ENCODE assay signal across 22 cellular contexts in genomic region chr6:170383466-170384075, GRCh38.
DNase-seq lines count a peak whose midpoint lies in the region; FAIRE-seq and TF ChIP-seq lines count a peak whose summit lies in the region.
"Had no signal": no experiment of that assay in that cellular context is flagged by ENCODE, and none has a peak within 500 bp of the region (broad histone marks: within the 10 kb centered on the region; RNA-seq: fewer than 3 reads in every experiment).

No MANE protein-coding gene starts in this region.

- peaks cover 8% of the 10 kb centered on the region for H3K4me1 Mint-ChIP-seq in activated naive CD4-positive, alpha-beta T cell treated with anti-CD3 and anti-CD28 coated beads, Interleukin-2, amount 50 U/mL, for 24 hours
- H3K4me1 Mint-ChIP-seq in brain (peaks cover 30% of the 10 kb centered on the region), nephron progenitor cell (peaks cover under 1% of the 10 kb centered on the region)

- H3K27me3 Mint-ChIP-seq in activated naive CD4-positive, alpha-beta T cell treated with anti-CD3 and anti-CD28 coated beads, Interleukin-2, amount 50 U/mL, for 24 hours: no peaks in the 10 kb centered on the region
- H3K27me3 Mint-ChIP-seq in brain (no peaks in the 10 kb centered on the region), nephron progenitor cell (ENCODE audit: low read depth, poor library complexity) (peaks cover 2% of the 10 kb centered on the region)
- H3K27me3 Mint-ChIP-seq: CD4-positive, alpha-beta T cell had no signal

- H3K4me3 Mint-ChIP-seq in activated naive CD4-positive, alpha-beta T cell treated with anti-CD3 and anti-CD28 coated beads, Interleukin-2, amount 50 U/mL, for 24 hours: no peak overlapping the region
- peak overlapping the region in 2 of 5 experiments; percentile 41 to 67 for H3K4me3 Mint-ChIP-seq in brain
- no peak overlapping the region for H3K4me3 Mint-ChIP-seq in nephron progenitor cell
- H3K4me3 Mint-ChIP-seq: CD4-positive, alpha-beta T cell; GM23338; H9 had no signal

- H3K9me3 Mint-ChIP-seq in activated naive CD4-positive, alpha-beta T cell treated with anti-CD3 and anti-CD28 coated beads, Interleukin-2, amount 50 U/mL, for 24 hours: no peaks in the 10 kb centered on the region
- no peaks in the 10 kb centered on the region for H3K9me3 Mint-ChIP-seq in brain
- H3K9me3 Mint-ChIP-seq in nephron progenitor cell: no peaks in the 10 kb centered on the region
- H3K9me3 Mint-ChIP-seq: CD4-positive, alpha-beta T cell; GM23338; H9 had no signal

- no peak for DNase-seq in activated naive CD4-positive, alpha-beta T cell treated with Interleukin-2 at 50 U/mL for 16 hours
- DNase-seq in nephron progenitor cell (no peak), GM19239 (ENCODE audit: insufficient read length, low spot score) (no peak), amygdala (lab: John Stamatoyannopoulos, UW) (no peak), NCI-H2081 treated with DMSO at 0.1 percent for 48 hours (lab: John Stamatoyannopoulos, UW) (no peak)
- DNase-seq: CD4-positive, alpha-beta T cell; DMS 273 treated with DMSO at 0.1 percent for 48 hours; DMS79; EL; GDM1; H9; KBM-7; MM.1S; NCI-H2029; NCI-H2227 treated with DMSO at 0.1 percent for 48 hours; NCI-H526 treated with DMSO at 0.1 percent for 48 hours; PC-9; SJCRH30 had no signal

- FAIRE-seq in GM19239 (lab: Jason Lieb, UNC): no peak
- FAIRE-seq: GM12878 had no signal

- no peak for TF ChIP-seq CTCF in brain (conservative IDR thresholded peaks at IDR 0.05)
- TF ChIP-seq CTCF in nephron progenitor cell (IDR thresholded peaks at IDR 0.05): no peak

- H3K36me3 Mint-ChIP-seq in activated naive CD4-positive, alpha-beta T cell treated with anti-CD3 and anti-CD28 coated beads, Interleukin-2, amount 50 U/mL, for 24 hours: peaks cover 2% of the 10 kb centered on the region
- peaks cover 13% of the 10 kb centered on the region for H3K36me3 Mint-ChIP-seq in brain
- peaks cover 47% of the 10 kb centered on the region for H3K36me3 Mint-ChIP-seq in nephron progenitor cell (ENCODE audit: low read depth)

- H3K27ac Mint-ChIP-seq in activated naive CD4-positive, alpha-beta T cell treated with anti-CD3 and anti-CD28 coated beads, Interleukin-2, amount 50 U/mL, for 24 hours: peak overlapping the region; percentile 84
- H3K27ac Mint-ChIP-seq in brain (peak overlapping the region in 4 of 5 experiments; percentile 70 to 90 (median 88)), nephron progenitor cell (peak overlapping the region; percentile 38)
- H3K27ac Mint-ChIP-seq: GM23338 had no signal

Comparison
In these comparisons a context has a peak if more than half of its experiments do, and no peak if none do; other contexts are left out.
1. H3K27ac Mint-ChIP-seq: peak in every context shown above with its lines; median percentile 88 in brain; 84 in activated naive CD4-positive, alpha-beta T cell treated with anti-CD3 and anti-CD28 coated beads, Interleukin-2, amount 50 U/mL, for 24 hours; 38 in nephron progenitor cell.